In the genomic region with DNA sequence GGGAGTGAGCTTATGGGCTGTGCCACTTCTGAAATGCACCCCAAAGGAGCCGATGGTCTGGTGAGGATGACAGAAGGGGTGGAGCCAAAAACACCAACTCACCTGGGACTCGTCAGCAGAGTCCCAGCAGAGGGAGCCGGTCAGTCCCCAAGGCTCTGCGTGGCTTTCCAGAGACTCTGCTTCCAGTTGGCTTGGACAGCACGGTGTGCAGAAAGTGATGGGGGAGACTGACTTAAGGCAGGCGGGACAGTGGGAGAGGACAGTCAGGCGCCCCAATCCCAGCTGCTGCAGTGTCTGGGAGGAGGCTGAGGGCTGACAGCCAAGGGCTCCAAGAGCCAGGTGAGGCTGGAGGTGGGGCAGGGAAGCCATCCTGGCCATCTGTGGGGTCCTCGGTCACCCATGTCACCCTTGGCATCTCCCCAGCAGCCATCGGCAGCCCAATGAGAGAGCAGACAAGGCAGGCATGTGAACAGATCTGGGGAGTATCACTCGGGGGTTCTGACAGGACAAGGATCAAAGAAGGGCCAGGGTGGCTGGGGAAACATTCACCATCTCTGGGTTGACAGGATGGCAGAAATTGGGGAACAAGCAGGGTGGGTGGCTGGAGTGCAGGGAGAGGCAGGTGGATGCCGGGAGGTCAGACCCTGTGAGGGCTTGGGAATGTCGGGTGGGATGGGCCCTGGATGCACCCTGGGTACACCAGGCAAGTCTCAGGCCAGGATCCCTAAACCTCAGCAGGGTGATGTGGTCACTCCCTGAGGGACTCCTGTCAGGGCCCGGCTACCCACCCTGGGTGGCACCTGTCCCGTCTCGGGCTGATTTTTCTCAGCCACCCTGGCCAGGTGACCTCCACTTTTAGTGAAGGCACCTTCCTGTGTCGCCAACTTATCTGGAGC, we compare ENCODE assay signal across 9 cellular contexts. TPM values are rescaled to one million over a fixed set of nuclear protein-coding genes. Genes with fewer than 3 reads are reported as not detected.
DNase-seq lines count a peak whose midpoint lies in the region; ATAC-seq and TF ChIP-seq lines count a peak whose summit lies in the region.
"Had no signal": no experiment of that assay in that cellular context is flagged by ENCODE, and none has a peak within 500 bp of the region (broad histone marks: within the 10 kb centered on the region; RNA-seq: fewer than 3 reads in every experiment).

No MANE protein-coding gene starts in this region.

- no peak for TF ChIP-seq POLR2A in IMR-90 (IDR thresholded peaks at IDR 0.05; ENCODE audit: low read depth, low read length)

- no peak overlapping the region for H4K5ac ChIP-seq in IMR-90 (ENCODE audit: low read depth, low read length)

- peak overlapping the region; percentile 15 for H2BK5ac ChIP-seq in IMR-90 (ENCODE audit: low read depth, low read length, poor library complexity, severe bottlenecking)

- no peaks in the 10 kb centered on the region for H4K20me1 ChIP-seq in IMR-90 (ENCODE audit: insufficient read depth, low read length)

- DNase-seq in NCI-H1105 treated with DMSO at 0.1 percent for 48 hours (lab: John Stamatoyannopoulos, UW), result peak; percentile 13
- no peak for DNase-seq in NCI-H1105 (lab: John Stamatoyannopoulos, UW)
- peak; percentile 8 for DNase-seq in IMR-90
- DNase-seq in T47D (ENCODE audit: low read depth in 1 of 2, low spot score in 1 of 2), result peak; percentile 79 to 94
- peak in 1 of 10 donors; percentile 58 for DNase-seq in naive thymus-derived CD8-positive, alpha-beta T cell
- no peak for DNase-seq in GDM1 (lab: John Stamatoyannopoulos, UW)

- 87% methylated on average over 13 of the region's 16 CpGs; no CpG with 5 or more reads in 1 of the 2 experiments for WGBS in IMR-90 (ENCODE audit: extremely low coverage in 2 of 2, insufficient read length in 1 of 2), 2 experiments

- H2AFZ ChIP-seq in IMR-90 (replicated peaks; ENCODE audit: low read length, poor library complexity), result peak overlapping the region; percentile 51

- no peaks in the 10 kb centered on the region for H3K36me3 ChIP-seq in IMR-90 (ENCODE audit: control insufficient read depth, insufficient read depth, low read length)

- peak overlapping the region; percentile 72 for H3K4ac ChIP-seq in IMR-90 (ENCODE audit: low read depth, low read length)

- H3K9me1 ChIP-seq in IMR-90 (ENCODE audit: insufficient read depth, low read length), result peaks cover 3% of the 10 kb centered on the region; the same call in 1 of the 2 replicates

- no peak overlapping the region for H3K18ac ChIP-seq in IMR-90 (ENCODE audit: low read depth, low read length)

- in situ Hi-C loops in IMR-90 (cut with MboI; ENCODE audit: low sequenced_read_pairs), result loop anchor here (5.0 kb wide), 1 partner anchor 417 kb away; no protein-coding TSS in a partner anchor
- in situ Hi-C loops in T47D (cut with HindIII; ENCODE audit: low pct_unique_long_range_greater_than_20kb, low sequenced_read_pairs), result no loop called here

- no peaks in the 10 kb centered on the region for H3K79me1 ChIP-seq in IMR-90 (ENCODE audit: low read depth in 1 of 2, low read length in 2 of 2)

- peak overlapping the region; percentile 73 for H2BK120ac ChIP-seq in IMR-90 (ENCODE audit: low read depth, low read length)

- no peak overlapping the region for H3K56ac ChIP-seq in IMR-90 (ENCODE audit: extremely low read depth, insufficient read depth, low read length)

- peak overlapping the region in 6 of 10 donors; percentile 66 to 93 (median 86) for H3K27ac Mint-ChIP-seq in naive thymus-derived CD8-positive, alpha-beta T cell

- TF ChIP-seq CTCF in IMR-90 (conservative IDR thresholded peaks at IDR 0.05; ENCODE audit: low read depth, low read length), result peak; percentile 27

- ATAC-seq in IMR-90 (ENCODE audit: low read depth), result no peak
- ATAC-seq in naive thymus-derived CD8-positive, alpha-beta T cell, result no peak
- no peak for ATAC-seq in GM21717 (IDR thresholded peaks at IDR 0.05; ENCODE audit: unreplicated experiment)
- no peak for ATAC-seq in GM18907 (IDR thresholded peaks at IDR 0.05; ENCODE audit: unreplicated experiment)

- peaks cover 4% of the 10 kb centered on the region; the same call in 1 of the 2 replicates for H3K9me3 ChIP-seq in IMR-90 (ENCODE audit: control insufficient read depth, insufficient read depth, low read length)

- dilution Hi-C loops in IMR-90 (cut with HindIII; ENCODE audit: low sequenced_read_pairs, unreplicated experiment), result no loop called here

- peak overlapping the region; percentile 44; the same call in 2 of the 3 replicates for H2BK15ac ChIP-seq in IMR-90 (ENCODE audit: low read depth, low read length)

- peak overlapping the region in 1 of 2 experiments; percentile 26; a peak in 1 of 4 replicates for H4K8ac ChIP-seq in IMR-90 (ENCODE audit: low read depth in 2 of 2, low read length in 2 of 2)

- peaks cover 0 to 15% (median 6%) of the 10 kb centered on the region in 9 donors for H3K9me3 Mint-ChIP-seq in naive thymus-derived CD8-positive, alpha-beta T cell

- no peaks in the 10 kb centered on the region for H3K27me3 ChIP-seq in IMR-90 (ENCODE audit: control insufficient read depth, insufficient read depth, low read length)

- H3K23ac ChIP-seq in IMR-90 (ENCODE audit: low read depth, low read length), result no peak overlapping the region

- no peak overlapping the region for H3K27ac ChIP-seq in IMR-90 (ENCODE audit: insufficient read depth, low read length)

- H3K4me2 ChIP-seq in IMR-90 (ENCODE audit: low read depth, low read length), result no peak overlapping the region

- peak overlapping the region; percentile 84; the same call in 1 of the 2 replicates for H2BK20ac ChIP-seq in IMR-90 (ENCODE audit: low read depth, low read length)

- peaks cover 29 to 72% (median 61%) of the 10 kb centered on the region in 4 donors for H3K4me1 Mint-ChIP-seq in naive thymus-derived CD8-positive, alpha-beta T cell

- CTCF ChIA-PET in IMR-90 (lab: Yijun Ruan, JAX), result interaction anchor here (0.6 to 0.9 kb wide), 2 partner anchors 224 to 468 kb away, joined by 3 read pairs; no protein-coding TSS in a partner anchor

- peaks cover 2% of the 10 kb centered on the region for H3K4me1 ChIP-seq in IMR-90 (ENCODE audit: control insufficient read depth, insufficient read depth, low read length)

- H2AK9ac ChIP-seq in IMR-90 (replicated peaks; ENCODE audit: low read depth, low read length, poor library complexity), result peak overlapping the region; percentile 63

- H3K4me3 ChIP-seq in IMR-90 (ENCODE audit: insufficient read depth, low read depth, low read length), result no peak overlapping the region

- intact Hi-C loops in IMR-90 (cut with micrococcal nuclease), result loop anchor here (5.0 kb wide), 2 partner anchors 262 to 323 kb away; a partner anchor contains a TSS

- no TSS peak for BruUV-seq in IMR-90 (replicated peaks; lab: Mats Ljungman, UMichigan)

- no peak overlapping the region for H3K14ac ChIP-seq in IMR-90 (replicated peaks; ENCODE audit: low read depth, low read length)

- peak overlapping the region; percentile 76 for H2AK5ac ChIP-seq in IMR-90 (ENCODE audit: low read depth, low read length)

- peaks cover 0 to 14% (median 8%) of the 10 kb centered on the region in 3 donors for H3K36me3 Mint-ChIP-seq in naive thymus-derived CD8-positive, alpha-beta T cell

- no peak; the same call in 1 of the 2 replicates for TF ChIP-seq RAD21 in IMR-90 (IDR thresholded peaks at IDR 0.05; ENCODE audit: low read length)

- POLR2A ChIA-PET in IMR-90 (lab: Charles Lee; ENCODE audit: unreplicated experiment), result no interaction called here
- POLR2A ChIA-PET in naive thymus-derived CD8-positive, alpha-beta T cell (lab: Charles Lee), result interaction anchor here (0.6 to 1.1 kb wide), 3 partner anchors 9 to 324 kb away, joined by 3 to 4 read pairs (median 3); no protein-coding TSS in a partner anchor

- H3K27me3 Mint-ChIP-seq in naive thymus-derived CD8-positive, alpha-beta T cell, result no peaks in the 10 kb centered on the region

- peak overlapping the region in 2 of 10 donors; percentile 29 to 51 for H3K4me3 Mint-ChIP-seq in naive thymus-derived CD8-positive, alpha-beta T cell

- peak overlapping the region; percentile 85 for H4K91ac ChIP-seq in IMR-90 (ENCODE audit: insufficient read depth, low read depth, low read length)

- H3K9ac ChIP-seq in IMR-90 (ENCODE audit: low read depth, low read length), result no peak overlapping the region

TF ChIP-seq in IMR-90, 13 proteins besides CTCF, POLR2A, EP300 and RAD21 (continues in another document):
- TF ChIP-seq CEBPB (IDR thresholded peaks at IDR 0.05; ENCODE audit: low read depth, low read length), result no peak
- no peak for TF ChIP-seq NFE2L2 (IDR thresholded peaks at IDR 0.05; ENCODE audit: low read depth, low read length)
- TF ChIP-seq RFX5 (IDR thresholded peaks at IDR 0.05; ENCODE audit: low read depth, low read length), result no peak
- TF ChIP-seq CHD1 (IDR thresholded peaks at IDR 0.05; ENCODE audit: low read depth, low read length), result no peak

RNA-seq across cellular contexts. Expression of a gene that starts 8.9 kb away (rescaled TPM):
- not detected in 2 replicates for total RNA-seq in IMR-90 (2012; rRNA removed)
- polyA plus RNA-seq in IMR-90 (2012; rRNA removed), result not detected in 2 replicates
- polyA plus RNA-seq in IMR-90 (2012; cell fraction: cytosol; rRNA removed), result not detected in 2 replicates
- not detected in 2 replicates for polyA plus RNA-seq in IMR-90 (2012; cell fraction: nucleus; rRNA removed; ENCODE audit: low replicate concordance)
- total RNA-seq in naive thymus-derived CD8-positive, alpha-beta T cell, result not detected
- not detected for polyA plus RNA-seq in naive thymus-derived CD8-positive, alpha-beta T cell
- total RNA-seq: pulmonary artery endothelial cell had no signal

RNA-seq across cellular contexts. Expression of a gene that starts 15.3 kb away (rescaled TPM):
- not detected in 2 replicates for total RNA-seq in IMR-90 (2012; rRNA removed)
- polyA plus RNA-seq in IMR-90 (2012; rRNA removed), result not detected in 2 replicates
- not detected in 2 replicates for polyA plus RNA-seq in IMR-90 (2012; cell fraction: cytosol; rRNA removed)
- polyA plus RNA-seq in IMR-90 (2012; cell fraction: nucleus; rRNA removed; ENCODE audit: low replicate concordance), result 0.03 TPM in 1 of 2 replicates, not detected in the other
- total RNA-seq in naive thymus-derived CD8-positive, alpha-beta T cell, result under 1 TPM in 1 of 2 experiments, not detected in 1; 0.23 TPM
- under 1 TPM in 1 of 3 donors, not detected in 2; 0.12 TPM for polyA plus RNA-seq in naive thymus-derived CD8-positive, alpha-beta T cell
- total RNA-seq: pulmonary artery endothelial cell had no signal

RNA-seq across cellular contexts. Expression of a gene that starts 21.8 kb away (rescaled TPM):
- total RNA-seq in IMR-90 (2012; rRNA removed), result not detected in 2 replicates
- not detected in 2 replicates for polyA plus RNA-seq in IMR-90 (2012; rRNA removed)
- polyA plus RNA-seq in IMR-90 (2012; cell fraction: cytosol; rRNA removed), result not detected in 2 replicates
- 0.07 TPM in 1 of 2 replicates, not detected in the other for polyA plus RNA-seq in IMR-90 (2012; cell fraction: nucleus; rRNA removed; ENCODE audit: low replicate concordance)
- not detected for total RNA-seq in naive thymus-derived CD8-positive, alpha-beta T cell
- 1 to 10 TPM in 1 of 3 donors, not detected in 2; 1.1 TPM for polyA plus RNA-seq in naive thymus-derived CD8-positive, alpha-beta T cell
- total RNA-seq: pulmonary artery endothelial cell had no signal

RNA-seq across cellular contexts. Expression of a gene that starts 26.2 kb away (rescaled TPM):
- total RNA-seq in IMR-90 (2012; rRNA removed), result not detected in 2 replicates
- polyA plus RNA-seq in IMR-90 (2012; rRNA removed), result not detected in 2 replicates
- polyA plus RNA-seq in IMR-90 (2012; cell fraction: cytosol; rRNA removed), result not detected in 2 replicates
- polyA plus RNA-seq in IMR-90 (2012; cell fraction: nucleus; rRNA removed; ENCODE audit: low replicate concordance), result not detected in 2 replicates
- total RNA-seq in naive thymus-derived CD8-positive, alpha-beta T cell, result not detected
- not detected for polyA plus RNA-seq in naive thymus-derived CD8-positive, alpha-beta T cell
- total RNA-seq: pulmonary artery endothelial cell had no signal

RNA-seq across cellular contexts. Expression of a gene that starts 45.2 kb away (rescaled TPM):
- 0.18 and 0.28 TPM in 2 replicates for total RNA-seq in IMR-90 (2012; rRNA removed)
- polyA plus RNA-seq in IMR-90 (2012; rRNA removed), result 0.14 and 0.22 TPM in 2 replicates
- 0.19 and 0.22 TPM in 2 replicates for polyA plus RNA-seq in IMR-90 (2012; cell fraction: cytosol; rRNA removed)
- polyA plus RNA-seq in IMR-90 (2012; cell fraction: nucleus; rRNA removed; ENCODE audit: low replicate concordance), result 0.25 TPM in 1 of 2 replicates, not detected in the other
- not detected for total RNA-seq in naive thymus-derived CD8-positive, alpha-beta T cell
- not detected for polyA plus RNA-seq in naive thymus-derived CD8-positive, alpha-beta T cell
- total RNA-seq: pulmonary artery endothelial cell had no signal

Comparison
In these comparisons a context has a peak if more than half of its experiments do, and no peak if none do; other contexts are left out.
1. DNase-seq: peak in NCI-H1105 treated with DMSO at 0.1 percent for 48 hours (single experiment), IMR-90 (single experiment) and T47D (2 of 2); none in NCI-H1105 (single experiment) and GDM1 (single experiment).